Comparison of ENCODE assay signal across 10 cellular contexts in genomic region chr7:86643478-86644281, GRCh38. TPM values are rescaled to one million over a fixed set of nuclear protein-coding genes. Genes with fewer than 3 reads are reported as not detected.
A peak's percentile ranks its signal among the peaks of the same experiment; 100 is the strongest.
DNase-seq lines count a peak whose midpoint lies in the region; ATAC-seq, FAIRE-seq and TF ChIP-seq lines count a peak whose summit lies in the region.
"Had no signal": no experiment of that assay in that cellular context is flagged by ENCODE, and none has a peak within 500 bp of the region (broad histone marks: within the 10 kb centered on the region; RNA-seq: fewer than 3 reads in every experiment).

GRM3 (plus strand) TSS chr7:86643909; CDS start chr7:86765146, 121,237 bp downstream.

- H3K4me3 Mint-ChIP-seq in activated T-helper 2 cell treated with anti-CD3 and anti-CD28 coated beads, Interferon-gamma antibody, Interleukin-2, Interleukin-4, amounts not matched to agents 10 μg/mL and 5 μg/mL and 100 μg/mL, durations not matched to agents 14 hours and 24 hours and 36 hours (ENCODE audit: low read depth) = no peak within 1 kb of the TSS

- no peaks in the 10 kb centered on the region for H3K9me3 Mint-ChIP-seq in activated T-helper 2 cell treated with anti-CD3 and anti-CD28 coated beads, Interferon-gamma antibody, Interleukin-2, Interleukin-4, amounts not matched to agents 10 μg/mL and 5 μg/mL and 100 μg/mL, durations not matched to agents 14 hours and 24 hours and 36 hours

- CTCF ChIA-PET in GM10248 (lab: Yijun Ruan, JAX) = interaction anchor here (0.9 to 1.1 kb wide), 2 partner anchors 16 to 31 kb away, joined by 3 read pairs; no protein-coding TSS in a partner anchor

- H3K36me3 Mint-ChIP-seq in activated T-helper 2 cell treated with anti-CD3 and anti-CD28 coated beads, Interferon-gamma antibody, Interleukin-2, Interleukin-4, amounts not matched to agents 10 μg/mL and 5 μg/mL and 100 μg/mL, durations not matched to agents 14 hours and 24 hours and 36 hours (ENCODE audit: low read depth) = no peaks in the 10 kb centered on the region

- peak; percentile 13 for DNase-seq in GM10248 (ENCODE audit: extremely low spot score)
- DNase-seq in RWPE2 (ENCODE audit: low spot score) = no peak
- DNase-seq in right atrium auricular region (ENCODE audit: low spot score) = no peak
- peak; percentile 90 for DNase-seq in pons (ENCODE audit: low spot score)
- no peak for DNase-seq in activated T-helper 2 cell treated with anti-CD3 and anti-CD28 coated beads, Interferon-gamma antibody, Interleukin-2, Interleukin-4, amounts not matched to agents 10 μg/mL and 5 μg/mL and 100 μg/mL, durations not matched to agents 14 hours and 24 hours and 36 hours (ENCODE audit: low spot score)
- no peak for DNase-seq in NCI-H226
- DNase-seq in GM19239 (ENCODE audit: insufficient read length, low spot score) = no peak
- DNase-seq: DND-41 had no signal

- POLR2A ChIA-PET in GM10248 (lab: Yijun Ruan, JAX) = no interaction called here

- no peak within 1 kb of the TSS for H3K4me3 ChIP-seq in RWPE2 (ENCODE audit: severe bottlenecking)
- peak within 1 kb of the TSS; percentile 23 to 39 for H3K4me3 ChIP-seq in right atrium auricular region
- H3K4me3 ChIP-seq: lung had no signal

- no peak for FAIRE-seq in GM19239 (lab: Jason Lieb, UNC)

- H3K27ac Mint-ChIP-seq in activated T-helper 2 cell treated with anti-CD3 and anti-CD28 coated beads, Interferon-gamma antibody, Interleukin-2, Interleukin-4, amounts not matched to agents 10 μg/mL and 5 μg/mL and 100 μg/mL, durations not matched to agents 14 hours and 24 hours and 36 hours = no peak within 1 kb of the TSS

- peaks cover 57% of the 10 kb centered on the region for H3K27me3 ChIP-seq in RWPE2 (ENCODE audit: insufficient read depth, poor library complexity, severe bottlenecking)
- H3K27me3 ChIP-seq in right atrium auricular region = no peaks in the 10 kb centered on the region

- H3K4me1 Mint-ChIP-seq in activated T-helper 2 cell treated with anti-CD3 and anti-CD28 coated beads, Interferon-gamma antibody, Interleukin-2, Interleukin-4, amounts not matched to agents 10 μg/mL and 5 μg/mL and 100 μg/mL, durations not matched to agents 14 hours and 24 hours and 36 hours (ENCODE audit: low read depth) = no peaks in the 10 kb centered on the region

- no peak within 1 kb of the TSS for H3K27ac ChIP-seq in RWPE2 (ENCODE audit: poor library complexity, severe bottlenecking)
- no peak within 1 kb of the TSS for H3K27ac ChIP-seq in right atrium auricular region

- H3K27me3 Mint-ChIP-seq in activated T-helper 2 cell treated with anti-CD3 and anti-CD28 coated beads, Interferon-gamma antibody, Interleukin-2, Interleukin-4, amounts not matched to agents 10 μg/mL and 5 μg/mL and 100 μg/mL, durations not matched to agents 14 hours and 24 hours and 36 hours (ENCODE audit: low read depth) = peaks cover 28% of the 10 kb centered on the region

- intact Hi-C loops in activated T-helper 2 cell treated with anti-CD3 and anti-CD28 coated beads, Interferon-gamma antibody, Interleukin-2, Interleukin-4, amounts not matched to agents 10 μg/mL and 5 μg/mL and 100 μg/mL, durations not matched to agents 14 hours and 24 hours and 36 hours (cut with micrococcal nuclease) = no loop called here

- ATAC-seq in RWPE2 (ENCODE audit: low read depth) (peak; percentile 36; the same call in 2 of the 3 replicates), GM18502 (IDR thresholded peaks at IDR 0.05; ENCODE audit: poor library complexity, unreplicated experiment) (no peak)

- no peaks in the 10 kb centered on the region for H3K9me3 ChIP-seq in RWPE2 (ENCODE audit: severe bottlenecking)
- no peaks in the 10 kb centered on the region for H3K9me3 ChIP-seq in right atrium auricular region

- TF ChIP-seq CTCF in GM10248 (IDR thresholded peaks at IDR 0.05; ENCODE audit: control extremely low read depth, extremely low read depth, low read depth, missing control alignments) (no peak), RWPE2 (IDR thresholded peaks at IDR 0.05; ENCODE audit: poor library complexity, severe bottlenecking) (no peak), right atrium auricular region (IDR thresholded peaks at IDR 0.05) (no peak)

- H3K4me1 ChIP-seq in RWPE2 (ENCODE audit: insufficient read depth, poor library complexity, severe bottlenecking) (no peaks in the 10 kb centered on the region), right atrium auricular region (peaks cover 0 to 23% of the 10 kb centered on the region in 2 donors)

- no peaks in the 10 kb centered on the region for H3K36me3 ChIP-seq in RWPE2 (ENCODE audit: low read depth)
- H3K36me3 ChIP-seq in right atrium auricular region = no peaks in the 10 kb centered on the region

RNA-seq across cellular contexts. Expression of gene GRM3, which starts in this region (rescaled TPM):
- not detected for total RNA-seq in right atrium auricular region
- total RNA-seq in activated T-helper 2 cell treated with anti-CD3 and anti-CD28 coated beads, Interferon-gamma antibody, Interleukin-2, Interleukin-4, amounts not matched to agents 10 μg/mL and 5 μg/mL and 100 μg/mL, durations not matched to agents 14 hours and 24 hours and 36 hours = not detected in 2 replicates

Comparison
In these comparisons a context has a peak if more than half of its experiments do, and no peak if none do; other contexts are left out.
1. DNase-seq: peak in GM10248 (single experiment) and pons (single experiment); none in RWPE2 (single experiment), right atrium auricular region (single experiment), activated T-helper 2 cell treated with anti-CD3 and anti-CD28 coated beads, Interferon-gamma antibody, Interleukin-2, Interleukin-4, amounts not matched to agents 10 μg/mL and 5 μg/mL and 100 μg/mL, durations not matched to agents 14 hours and 24 hours and 36 hours (single experiment), NCI-H226 (single experiment) and GM19239 (single experiment).